1 cellular context compared by ENCODE assay signal in genomic region chr3:23877324-23877980, GRCh38.
A peak's percentile ranks its signal among the peaks of the same experiment; 100 is the strongest.
TF ChIP-seq lines count a peak whose summit lies in the region.

No MANE protein-coding gene starts in this region.

TF ChIP-seq in HEK293, 187 proteins besides CTCF, POLR2A, EP300 and RAD21 (continued from another document):
- TF ChIP-seq KLF17 (tag by site-specific recombination; IDR thresholded peaks at IDR 0.05) (peak; percentile 36; the same call in 1 of the 2 replicates), ZNF645 (tag by site-specific recombination; IDR thresholded peaks at IDR 0.05) (no peak), ZFHX2 (tag by site-specific recombination; conservative IDR thresholded peaks at IDR 0.05) (peak; percentile 68)
